1 cellular context compared by ENCODE assay signal in genomic region chr1:25220666-25221065, GRCh38.
TF ChIP-seq lines count a peak whose summit lies in the region.

No MANE protein-coding gene starts in this region.

TF ChIP-seq in HCT116, 20 proteins besides CTCF, POLR2A, EP300 and RAD21:
- no peak for TF ChIP-seq YY1 (IDR thresholded peaks at IDR 0.05; ENCODE audit: extremely low read depth, insufficient replicate concordance, low read depth, low read length)
- TF ChIP-seq, protein P1, sequence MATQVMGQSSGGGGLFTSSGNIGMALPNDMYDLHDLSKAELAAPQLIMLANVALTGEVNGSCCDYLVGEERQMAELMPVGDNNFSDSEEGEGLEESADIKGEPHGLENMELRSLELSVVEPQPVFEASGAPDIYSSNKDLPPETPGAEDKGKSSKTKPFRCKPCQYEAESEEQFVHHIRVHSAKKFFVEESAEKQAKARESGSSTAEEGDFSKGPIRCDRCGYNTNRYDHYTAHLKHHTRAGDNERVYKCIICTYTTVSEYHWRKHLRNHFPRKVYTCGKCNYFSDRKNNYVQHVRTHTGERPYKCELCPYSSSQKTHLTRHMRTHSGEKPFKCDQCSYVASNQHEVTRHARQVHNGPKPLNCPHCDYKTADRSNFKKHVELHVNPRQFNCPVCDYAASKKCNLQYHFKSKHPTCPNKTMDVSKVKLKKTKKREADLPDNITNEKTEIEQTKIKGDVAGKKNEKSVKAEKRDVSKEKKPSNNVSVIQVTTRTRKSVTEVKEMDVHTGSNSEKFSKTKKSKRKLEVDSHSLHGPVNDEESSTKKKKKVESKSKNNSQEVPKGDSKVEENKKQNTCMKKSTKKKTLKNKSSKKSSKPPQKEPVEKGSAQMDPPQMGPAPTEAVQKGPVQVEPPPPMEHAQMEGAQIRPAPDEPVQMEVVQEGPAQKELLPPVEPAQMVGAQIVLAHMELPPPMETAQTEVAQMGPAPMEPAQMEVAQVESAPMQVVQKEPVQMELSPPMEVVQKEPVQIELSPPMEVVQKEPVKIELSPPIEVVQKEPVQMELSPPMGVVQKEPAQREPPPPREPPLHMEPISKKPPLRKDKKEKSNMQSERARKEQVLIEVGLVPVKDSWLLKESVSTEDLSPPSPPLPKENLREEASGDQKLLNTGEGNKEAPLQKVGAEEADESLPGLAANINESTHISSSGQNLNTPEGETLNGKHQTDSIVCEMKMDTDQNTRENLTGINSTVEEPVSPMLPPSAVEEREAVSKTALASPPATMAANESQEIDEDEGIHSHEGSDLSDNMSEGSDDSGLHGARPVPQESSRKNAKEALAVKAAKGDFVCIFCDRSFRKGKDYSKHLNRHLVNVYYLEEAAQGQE (IDR thresholded peaks at IDR 0.05; ENCODE audit: low read depth): no peak
- TF ChIP-seq EZH2phosphoT487 (IDR thresholded peaks at IDR 0.05; ENCODE audit: borderline replicate concordance): no peak
- no peak for TF ChIP-seq SIN3A (IDR thresholded peaks at IDR 0.05; ENCODE audit: low read depth)
- TF ChIP-seq EGR1 (IDR thresholded peaks at IDR 0.05; ENCODE audit: low read depth): no peak
- no peak for TF ChIP-seq ZFX (IDR thresholded peaks at IDR 0.05)
- TF ChIP-seq SP1 (IDR thresholded peaks at IDR 0.05; ENCODE audit: low read depth): no peak
- no peak for TF ChIP-seq ATF3 (IDR thresholded peaks at IDR 0.05)
- no peak for TF ChIP-seq EZH2 (IDR thresholded peaks at IDR 0.05)
- TF ChIP-seq, protein P2, sequence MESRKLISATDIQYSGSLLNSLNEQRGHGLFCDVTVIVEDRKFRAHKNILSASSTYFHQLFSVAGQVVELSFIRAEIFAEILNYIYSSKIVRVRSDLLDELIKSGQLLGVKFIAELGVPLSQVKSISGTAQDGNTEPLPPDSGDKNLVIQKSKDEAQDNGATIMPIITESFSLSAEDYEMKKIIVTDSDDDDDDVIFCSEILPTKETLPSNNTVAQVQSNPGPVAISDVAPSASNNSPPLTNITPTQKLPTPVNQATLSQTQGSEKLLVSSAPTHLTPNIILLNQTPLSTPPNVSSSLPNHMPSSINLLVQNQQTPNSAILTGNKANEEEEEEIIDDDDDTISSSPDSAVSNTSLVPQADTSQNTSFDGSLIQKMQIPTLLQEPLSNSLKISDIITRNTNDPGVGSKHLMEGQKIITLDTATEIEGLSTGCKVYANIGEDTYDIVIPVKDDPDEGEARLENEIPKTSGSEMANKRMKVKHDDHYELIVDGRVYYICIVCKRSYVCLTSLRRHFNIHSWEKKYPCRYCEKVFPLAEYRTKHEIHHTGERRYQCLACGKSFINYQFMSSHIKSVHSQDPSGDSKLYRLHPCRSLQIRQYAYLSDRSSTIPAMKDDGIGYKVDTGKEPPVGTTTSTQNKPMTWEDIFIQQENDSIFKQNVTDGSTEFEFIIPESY (IDR thresholded peaks at IDR 0.05; ENCODE audit: extremely low read depth, insufficient replicate concordance, low read length): no peak
- TF ChIP-seq JUND (IDR thresholded peaks at IDR 0.05): no peak
- TF ChIP-seq, protein P3, sequence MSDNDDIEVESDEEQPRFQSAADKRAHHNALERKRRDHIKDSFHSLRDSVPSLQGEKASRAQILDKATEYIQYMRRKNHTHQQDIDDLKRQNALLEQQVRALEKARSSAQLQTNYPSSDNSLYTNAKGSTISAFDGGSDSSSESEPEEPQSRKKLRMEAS (IDR thresholded peaks at IDR 0.05): no peak
- TF ChIP-seq ZNF274 (IDR thresholded peaks at IDR 0.05; ENCODE audit: low read depth, low read length): no peak
- TF ChIP-seq CBX3 (IDR thresholded peaks at IDR 0.05; ENCODE audit: low read depth): no peak
- no peak for TF ChIP-seq SRF (IDR thresholded peaks at IDR 0.05; ENCODE audit: low read depth)
- no peak for TF ChIP-seq TCF7L2 (IDR thresholded peaks at IDR 0.05; ENCODE audit: borderline replicate concordance, extremely low read depth, insufficient read depth, insufficient read length)
- no peak for TF ChIP-seq POLR2AphosphoS5 (IDR thresholded peaks at IDR 0.05; ENCODE audit: low read depth, low read length)
- TF ChIP-seq FOSL1 (IDR thresholded peaks at IDR 0.05; ENCODE audit: low read depth): no peak
- TF ChIP-seq CEBPB (IDR thresholded peaks at IDR 0.05; ENCODE audit: low read depth): no peak
